ENCODE assay signal across 10 cellular contexts in genomic region chr5:89071941-89072331, GRCh38.
A peak's percentile ranks its signal among the peaks of the same experiment; 100 is the strongest.
DNase-seq lines count a peak whose midpoint lies in the region; ATAC-seq, FAIRE-seq and TF ChIP-seq lines count a peak whose summit lies in the region.
"Had no signal": no experiment of that assay in that cellular context is flagged by ENCODE, and none has a peak within 500 bp of the region (broad histone marks: within the 10 kb centered on the region; RNA-seq: fewer than 3 reads in every experiment).

No MANE protein-coding gene starts in this region.

- H3K4me2 ChIP-seq in MM.1S (ENCODE audit: low read depth, low read length), result peak overlapping the region; percentile 38

- H3K79me2 ChIP-seq in MM.1S (ENCODE audit: low read length), result no peaks in the 10 kb centered on the region

- ATAC-seq in GM19463 (IDR thresholded peaks at IDR 0.05; ENCODE audit: unreplicated experiment) (peak; percentile 55), HG02943 (IDR thresholded peaks at IDR 0.05; ENCODE audit: low read depth, unreplicated experiment) (peak; percentile 51), gastroesophageal sphincter (no peak)

- H3K9ac ChIP-seq in MM.1S (ENCODE audit: low read length), result peak overlapping the region; percentile 73

- H3K4me3 ChIP-seq in MM.1S (ENCODE audit: low read length) (peak overlapping the region; percentile 62), gastroesophageal sphincter (no peak overlapping the region), HAP-1 (no peak overlapping the region)

- no peak for TF ChIP-seq CTCF in MM.1S (IDR thresholded peaks at IDR 0.05; ENCODE audit: low read length)
- no peak for TF ChIP-seq CTCF in gastroesophageal sphincter (IDR thresholded peaks at IDR 0.05)

- H3K27ac ChIP-seq in MM.1S (ENCODE audit: low read length), result peak overlapping the region; percentile 84
- no peak overlapping the region for H3K27ac ChIP-seq in gastroesophageal sphincter

- FAIRE-seq in GM12892 (lab: Jason Lieb, UNC), result peak; percentile 30

- H3K9me3 ChIP-seq in MM.1S (replicated peaks; ENCODE audit: insufficient read depth, low read length) (no peaks in the 10 kb centered on the region), gastroesophageal sphincter (no peaks in the 10 kb centered on the region), HAP-1 (no peaks in the 10 kb centered on the region)

- H3K36me3 ChIP-seq in MM.1S (replicated peaks; ENCODE audit: insufficient read depth, low read length), result no peaks in the 10 kb centered on the region
- no peaks in the 10 kb centered on the region for H3K36me3 ChIP-seq in gastroesophageal sphincter
- H3K36me3 ChIP-seq in HAP-1 (replicated peaks), result no peaks in the 10 kb centered on the region

- peaks cover 9% of the 10 kb centered on the region for H3K4me1 ChIP-seq in MM.1S (ENCODE audit: low read length)
- H3K4me1 ChIP-seq in gastroesophageal sphincter, result no peaks in the 10 kb centered on the region
- peaks cover 25% of the 10 kb centered on the region for H3K4me1 ChIP-seq in HAP-1

- in situ Hi-C loops in HAP-1 (cut with MboI; ENCODE audit: low sequenced_read_pairs), result no loop called here

- H4K20me1 ChIP-seq in MM.1S (ENCODE audit: insufficient read depth, low read length), result no peaks in the 10 kb centered on the region

- peak overlapping the region; percentile 61 for H2AFZ ChIP-seq in MM.1S (ENCODE audit: low read length)

- peaks cover 9% of the 10 kb centered on the region for H3F3A ChIP-seq in MM.1S (ENCODE audit: insufficient read depth, low read length)

- WGBS in gastroesophageal sphincter (ENCODE audit: low coverage in 1 of 2), 2 donors, result 74 to 85% methylated on average over 1 of the region's 1 CpG

- no peak for TF ChIP-seq EP300 in gastroesophageal sphincter (IDR thresholded peaks at IDR 0.05)

- H3K27me3 ChIP-seq in MM.1S (replicated peaks; ENCODE audit: insufficient read depth, low read length), result no peaks in the 10 kb centered on the region
- H3K27me3 ChIP-seq in gastroesophageal sphincter, result no peaks in the 10 kb centered on the region
- H3K27me3 ChIP-seq in HAP-1 (ENCODE audit: low read depth), result no peaks in the 10 kb centered on the region

- H3K9me2 ChIP-seq in MM.1S (replicated peaks; ENCODE audit: insufficient read depth, low read length), result no peaks in the 10 kb centered on the region

- DNase-seq in GM12892 (ENCODE audit: insufficient read length) (no peak), MM.1S (peak; percentile 57), SIG-M5 treated with dmso at 0.1 percent for 504 hours (lab: John Stamatoyannopoulos, UW; ENCODE audit: unreplicated experiment) (no peak), T1000 (lab: John Stamatoyannopoulos, UW) (no peak), HAP-1 (ENCODE audit: low spot score in 2 of 2) (no peak)
- DNase-seq: NCI-H2107, RPMI8226 had no signal

- TF ChIP-seq POLR2A in GM12892 (IDR thresholded peaks at IDR 0.05; ENCODE audit: low read depth, low read length) (no peak), gastroesophageal sphincter (IDR thresholded peaks at IDR 0.05) (no peak)
